In the genomic region with DNA sequence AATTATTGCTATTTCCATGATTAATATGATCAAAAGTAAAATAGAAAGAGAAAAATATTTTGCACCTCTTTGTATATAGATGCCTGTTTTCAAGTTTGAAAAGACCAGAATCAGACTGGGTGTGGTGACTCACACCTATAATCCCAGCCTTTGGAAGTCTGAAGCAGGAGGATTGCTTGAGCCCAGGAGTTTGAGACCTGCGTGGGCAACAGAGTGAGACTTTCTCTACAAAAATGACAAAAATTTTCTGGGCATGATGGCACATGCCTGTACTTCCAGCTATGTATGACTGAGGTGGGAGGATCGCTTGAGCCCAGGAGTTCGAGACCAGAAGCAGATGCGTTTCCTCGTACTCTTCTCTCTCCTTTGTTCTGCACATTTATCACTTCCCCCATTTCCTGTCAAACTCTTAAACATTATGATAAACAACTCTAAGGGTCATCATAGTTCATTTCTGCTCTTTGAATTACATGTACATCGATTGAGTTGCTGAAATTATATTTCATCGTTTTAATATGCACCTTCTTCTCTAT, we compare ENCODE assay signal across 21 cellular contexts.
A peak's percentile ranks its signal among the peaks of the same experiment; 100 is the strongest.
DNase-seq lines count a peak whose midpoint lies in the region; ATAC-seq and TF ChIP-seq lines count a peak whose summit lies in the region.
"Had no signal": no experiment of that assay in that cellular context is flagged by ENCODE, and none has a peak within 500 bp of the region (broad histone marks: within the 10 kb centered on the region; RNA-seq: fewer than 3 reads in every experiment).

No MANE protein-coding gene starts in this region.

- no peaks in the 10 kb centered on the region for H3K79me2 ChIP-seq in Loucy (ENCODE audit: insufficient read depth, low read length)

- H3K4me3 ChIP-seq in Loucy (ENCODE audit: low read length, poor library complexity, severe bottlenecking), result no peak overlapping the region
- H3K4me3 ChIP-seq: A549, K562, SK-N-MC had no signal

- no peaks in the 10 kb centered on the region for H3K27me3 Mint-ChIP-seq in stimulated activated memory B cell treated with anti-CD40 and anti-IgM and Interleukin-4, amounts not matched to agents 10 μg/mL and 1 μg/mL and 100 μg/mL, for 72 hours
- H3K27me3 Mint-ChIP-seq: B cell; CD8-positive, alpha-beta memory T cell had no signal

- peaks cover 13% of the 10 kb centered on the region for H3K4me1 ChIP-seq in Loucy (ENCODE audit: insufficient read depth, low read length, poor library complexity, severe bottlenecking)

- H3K4me3 Mint-ChIP-seq in stimulated activated memory B cell treated with anti-CD40 and anti-IgM and Interleukin-4, amounts not matched to agents 10 μg/mL and 1 μg/mL and 100 μg/mL, for 72 hours, result no peak overlapping the region
- H3K4me3 Mint-ChIP-seq: B cell had no signal

- no peak for TF ChIP-seq CTCF in Loucy (conservative IDR thresholded peaks at IDR 0.05; ENCODE audit: low read length)

- peak overlapping the region; percentile 43 for H3K9ac ChIP-seq in Loucy (ENCODE audit: low read depth, low read length, poor library complexity, severe bottlenecking)

- peak overlapping the region; percentile 36 for H3K4me2 ChIP-seq in Loucy (ENCODE audit: low read depth, low read length, poor library complexity, severe bottlenecking)
- H3K4me2 ChIP-seq: A549 had no signal

- H3K9me2 ChIP-seq in Loucy (replicated peaks; ENCODE audit: low read depth, low read length), result no peaks in the 10 kb centered on the region

- H3F3A ChIP-seq in Loucy (ENCODE audit: low read depth), result no peaks in the 10 kb centered on the region

- H3K27me3 ChIP-seq in Loucy (ENCODE audit: insufficient read depth, low read length, poor library complexity, severe bottlenecking), result no peaks in the 10 kb centered on the region

- no peaks in the 10 kb centered on the region for H4K20me1 ChIP-seq in Loucy (ENCODE audit: insufficient read depth, low read length, poor library complexity, severe bottlenecking)

- no peaks in the 10 kb centered on the region for H3K4me1 Mint-ChIP-seq in stimulated activated memory B cell treated with anti-CD40 and anti-IgM and Interleukin-4, amounts not matched to agents 10 μg/mL and 1 μg/mL and 100 μg/mL, for 72 hours
- H3K4me1 Mint-ChIP-seq: B cell had no signal

- ATAC-seq in left colon, result no peak
- no peak for ATAC-seq in stimulated activated memory B cell treated with anti-CD40 and anti-IgM and Interleukin-4, amounts not matched to agents 10 μg/mL and 1 μg/mL and 100 μg/mL, for 72 hours
- ATAC-seq in Right ventricle myocardium superior (ENCODE audit: poor library complexity), result no peak
- ATAC-seq: A549, K562 had no signal

- H3K9me3 Mint-ChIP-seq in stimulated activated memory B cell treated with anti-CD40 and anti-IgM and Interleukin-4, amounts not matched to agents 10 μg/mL and 1 μg/mL and 100 μg/mL, for 72 hours, result peaks cover 4% of the 10 kb centered on the region
- H3K9me3 Mint-ChIP-seq: CD8-positive, alpha-beta memory T cell had no signal

- no peak overlapping the region; the same call in 1 of the 2 replicates for H2AFZ ChIP-seq in Loucy (ENCODE audit: low read length)

- H3K9me3 ChIP-seq in Loucy (ENCODE audit: insufficient read depth, low read depth, low read length), result no peaks in the 10 kb centered on the region
- H3K9me3 ChIP-seq: A549 had no signal

- no peaks in the 10 kb centered on the region for H3K36me3 ChIP-seq in Loucy (ENCODE audit: insufficient read depth, low read length)

- H3K27ac Mint-ChIP-seq in stimulated activated memory B cell treated with anti-CD40 and anti-IgM and Interleukin-4, amounts not matched to agents 10 μg/mL and 1 μg/mL and 100 μg/mL, for 72 hours, result no peak overlapping the region
- H3K27ac Mint-ChIP-seq: B cell had no signal

- intact Hi-C loops in left colon (cut with DNase I, micrococcal nuclease), result no loop called here
- intact Hi-C loops in Right ventricle myocardium superior (cut with DNase I), result no loop called here

- DNase-seq in EL, result peak; percentile 20
- DNase-seq in dermis blood vessel endothelial cell, result peak; percentile 85
- peak; percentile 54 to 72 for DNase-seq in lung microvascular endothelial cell (ENCODE audit: low read depth in 2 of 2)
- no peak for DNase-seq in left colon
- no peak for DNase-seq in Right ventricle myocardium superior
- DNase-seq: CD8-positive, alpha-beta memory T cell; DMS 273 treated with DMSO at 0.1 percent for 48 hours; DMS79 treated with DMSO at 0.1 percent for 48 hours; H7; MM.1S; NCI-H2029; NCI-H526; NCI-H82; RPMI8226; SIG-M5 had no signal

- no peaks in the 10 kb centered on the region for H3K36me3 Mint-ChIP-seq in stimulated activated memory B cell treated with anti-CD40 and anti-IgM and Interleukin-4, amounts not matched to agents 10 μg/mL and 1 μg/mL and 100 μg/mL, for 72 hours

Comparison
In these comparisons a context has a peak if more than half of its experiments do, and no peak if none do; other contexts are left out.
1. DNase-seq: peak in EL (single experiment), dermis blood vessel endothelial cell (single experiment) and lung microvascular endothelial cell (2 of 2); none in left colon (0 of 2) and Right ventricle myocardium superior (single experiment).